Comparison of ENCODE assay signal across 1 cellular context in genomic region chr17:79824893-79825579, GRCh38.
TF ChIP-seq lines count a peak whose summit lies in the region.

No MANE protein-coding gene starts in this region.

TF ChIP-seq in HepG2, 621 proteins besides CTCF, POLR2A, EP300 and RAD21 (continued from another document):
- TF ChIP-seq RCOR2 (CRISPR knock-in tag; IDR thresholded peaks at IDR 0.05) (no peak), ZNF30 (CRISPR knock-in tag; IDR thresholded peaks at IDR 0.05) (no peak), ZNF75D (CRISPR knock-in tag; IDR thresholded peaks at IDR 0.05; ENCODE audit: borderline replicate concordance) (no peak), ZNF709 (CRISPR knock-in tag; IDR thresholded peaks at IDR 0.05) (no peak), ZNF646 (CRISPR knock-in tag; IDR thresholded peaks at IDR 0.05) (no peak), MIER3 (CRISPR knock-in tag; IDR thresholded peaks at IDR 0.05; ENCODE audit: borderline replicate concordance) (no peak), NR2F6 (IDR thresholded peaks at IDR 0.05) (no peak), NR2F6 (CRISPR knock-in tag; IDR thresholded peaks at IDR 0.05) (no peak), ZBTB3 (CRISPR knock-in tag; IDR thresholded peaks at IDR 0.05; ENCODE audit: borderline replicate concordance, low read depth) (no peak), HOMEZ (CRISPR knock-in tag; IDR thresholded peaks at IDR 0.05; ENCODE audit: low read depth) (no peak), ZNF430 (CRISPR knock-in tag; IDR thresholded peaks at IDR 0.05) (no peak), HBP1 (CRISPR knock-in tag; IDR thresholded peaks at IDR 0.05; ENCODE audit: low read depth) (no peak), HOXA5 (CRISPR knock-in tag; IDR thresholded peaks at IDR 0.05) (no peak), SNAPC2 (CRISPR knock-in tag; IDR thresholded peaks at IDR 0.05) (no peak), SCMH1 (CRISPR knock-in tag; IDR thresholded peaks at IDR 0.05; ENCODE audit: borderline replicate concordance) (no peak), DR1 (CRISPR knock-in tag; IDR thresholded peaks at IDR 0.05) (no peak), NFE2L2 (IDR thresholded peaks at IDR 0.05; ENCODE audit: low read length) (no peak)
- TF ChIP-seq, protein P1, sequence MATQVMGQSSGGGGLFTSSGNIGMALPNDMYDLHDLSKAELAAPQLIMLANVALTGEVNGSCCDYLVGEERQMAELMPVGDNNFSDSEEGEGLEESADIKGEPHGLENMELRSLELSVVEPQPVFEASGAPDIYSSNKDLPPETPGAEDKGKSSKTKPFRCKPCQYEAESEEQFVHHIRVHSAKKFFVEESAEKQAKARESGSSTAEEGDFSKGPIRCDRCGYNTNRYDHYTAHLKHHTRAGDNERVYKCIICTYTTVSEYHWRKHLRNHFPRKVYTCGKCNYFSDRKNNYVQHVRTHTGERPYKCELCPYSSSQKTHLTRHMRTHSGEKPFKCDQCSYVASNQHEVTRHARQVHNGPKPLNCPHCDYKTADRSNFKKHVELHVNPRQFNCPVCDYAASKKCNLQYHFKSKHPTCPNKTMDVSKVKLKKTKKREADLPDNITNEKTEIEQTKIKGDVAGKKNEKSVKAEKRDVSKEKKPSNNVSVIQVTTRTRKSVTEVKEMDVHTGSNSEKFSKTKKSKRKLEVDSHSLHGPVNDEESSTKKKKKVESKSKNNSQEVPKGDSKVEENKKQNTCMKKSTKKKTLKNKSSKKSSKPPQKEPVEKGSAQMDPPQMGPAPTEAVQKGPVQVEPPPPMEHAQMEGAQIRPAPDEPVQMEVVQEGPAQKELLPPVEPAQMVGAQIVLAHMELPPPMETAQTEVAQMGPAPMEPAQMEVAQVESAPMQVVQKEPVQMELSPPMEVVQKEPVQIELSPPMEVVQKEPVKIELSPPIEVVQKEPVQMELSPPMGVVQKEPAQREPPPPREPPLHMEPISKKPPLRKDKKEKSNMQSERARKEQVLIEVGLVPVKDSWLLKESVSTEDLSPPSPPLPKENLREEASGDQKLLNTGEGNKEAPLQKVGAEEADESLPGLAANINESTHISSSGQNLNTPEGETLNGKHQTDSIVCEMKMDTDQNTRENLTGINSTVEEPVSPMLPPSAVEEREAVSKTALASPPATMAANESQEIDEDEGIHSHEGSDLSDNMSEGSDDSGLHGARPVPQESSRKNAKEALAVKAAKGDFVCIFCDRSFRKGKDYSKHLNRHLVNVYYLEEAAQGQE (IDR thresholded peaks at IDR 0.05; ENCODE audit: borderline replicate concordance in 1 of 2, low read depth in 1 of 2, low read length in 2 of 2) = no peak
